8 cellular contexts compared by ENCODE assay signal in genomic region chr12:116532986-116533342, GRCh38. TPM values are rescaled to one million over a fixed set of nuclear protein-coding genes. Genes with fewer than 3 reads are reported as not detected.
A peak's percentile ranks its signal among the peaks of the same experiment; 100 is the strongest.
DNase-seq lines count a peak whose midpoint lies in the region; ATAC-seq and TF ChIP-seq lines count a peak whose summit lies in the region.

No MANE protein-coding gene starts in this region.

- H3K4me1 ChIP-seq in BLaER1 (peaks cover 26% of the 10 kb centered on the region), H9 (ENCODE audit: insufficient read depth, low read length) (peaks cover 2% of the 10 kb centered on the region; the same call in 1 of the 2 replicates)

- H4K5ac ChIP-seq in H9 (ENCODE audit: insufficient read length, low read depth, low read length) = no peak overlapping the region

- H3K9ac ChIP-seq in BLaER1 = no peak overlapping the region
- H3K9ac ChIP-seq in H9 (ENCODE audit: extremely low read depth, insufficient read length, low read length) = no peak overlapping the region

- intact Hi-C loops in left colon (cut with DNase I, micrococcal nuclease) = no loop called here

- H3K27ac ChIP-seq in BLaER1 (no peak overlapping the region), H9 (ENCODE audit: insufficient read length, low read depth, low read length) (no peak overlapping the region)

- H4K91ac ChIP-seq in H9 (ENCODE audit: insufficient read length, low read depth, low read length) = no peak overlapping the region

- H3K9me3 ChIP-seq in BLaER1 (no peaks in the 10 kb centered on the region), H9 (ENCODE audit: control insufficient read depth, low read depth, low read length) (no peaks in the 10 kb centered on the region)

- no peaks in the 10 kb centered on the region for H3K36me3 ChIP-seq in BLaER1

- peaks cover 13% of the 10 kb centered on the region for H3K23me2 ChIP-seq in H9 (ENCODE audit: insufficient read length, low read depth, low read length, poor library complexity, severe bottlenecking)

- peaks cover 25 to 41% of the 10 kb centered on the region in 2 experiments for H3K4me1 Mint-ChIP-seq in H9
- H3K4me1 Mint-ChIP-seq in WTC11 = peaks cover 46% of the 10 kb centered on the region

- H3K23ac ChIP-seq in H9 (ENCODE audit: insufficient read length, low read depth, low read length) = no peak overlapping the region

- H3K27me3 ChIP-seq in BLaER1 (no peaks in the 10 kb centered on the region), H9 (ENCODE audit: insufficient read depth, low read length) (no peaks in the 10 kb centered on the region)

- H3K4me2 ChIP-seq in BLaER1 (peak overlapping the region; percentile 89), H9 (ENCODE audit: insufficient read depth, insufficient read length, low read length) (peak overlapping the region; percentile 69)

- peak overlapping the region; percentile 68 for H3K4me3 ChIP-seq in BLaER1

- H3K56ac ChIP-seq in H9 (ENCODE audit: insufficient read length, low read depth, low read length) = no peak overlapping the region

- H2BK20ac ChIP-seq in H9 (ENCODE audit: low read depth, low read length, poor library complexity, severe bottlenecking) = no peak overlapping the region

- CTCF ChIA-PET in WTC11 (lab: Charles Lee) = interaction anchor here (0.6 to 1.4 kb wide), 7 partner anchors 8 to 550 kb away, joined by 3 to 6 read pairs (median 3); no protein-coding TSS in a partner anchor

- no peak overlapping the region for H2AK5ac ChIP-seq in H9 (ENCODE audit: insufficient read length, low read length)

- H2BK120ac ChIP-seq in H9 (ENCODE audit: low read depth, low read length, poor library complexity, severe bottlenecking) = no peak overlapping the region

- no peak overlapping the region for H3K14ac ChIP-seq in H9 (ENCODE audit: insufficient read depth, low read length)

- no peaks in the 10 kb centered on the region for H3K79me2 ChIP-seq in H9 (ENCODE audit: insufficient read depth, low read length)

- TF ChIP-seq CTCF in H9 (conservative IDR thresholded peaks at IDR 0.05) (no peak), WTC11 (IDR thresholded peaks at IDR 0.05) (no peak)

- no peak overlapping the region for H2BK15ac ChIP-seq in H9 (ENCODE audit: low read depth, low read length)

- POLR2A ChIA-PET in WTC11 (lab: Charles Lee) = interaction anchor here (1.2 to 1.3 kb wide), 3 partner anchors 8 to 151 kb away, joined by 3 to 7 read pairs (median 3); no protein-coding TSS in a partner anchor

- no CpG with 5 or more reads among the region's 11 CpGs for WGBS in H9 (ENCODE audit: extremely low coverage, insufficient read length, low lambda C conversion rate)

- no peak overlapping the region for H2BK5ac ChIP-seq in H9 (ENCODE audit: insufficient read length, low read length)

- H3K4ac ChIP-seq in H9 (ENCODE audit: low read depth, low read length) = no peak overlapping the region

- H3T11ph ChIP-seq in H9 (ENCODE audit: low read length) = no peak overlapping the region

- no peaks in the 10 kb centered on the region for H3K79me1 ChIP-seq in H9 (ENCODE audit: insufficient read depth, low read depth, low read length, poor library complexity, severe bottlenecking)

- H4K20me1 ChIP-seq in BLaER1 (no peaks in the 10 kb centered on the region), H9 (ENCODE audit: control insufficient read depth, insufficient read depth, insufficient read length) (no peaks in the 10 kb centered on the region)

- no peak overlapping the region for H2AFZ ChIP-seq in H9 (ENCODE audit: low read length)

- H3K9me3 Mint-ChIP-seq in H9 = no peaks in the 10 kb centered on the region
- H3K9me3 Mint-ChIP-seq in WTC11 = peaks cover 2% of the 10 kb centered on the region; the same call in 1 of the 2 replicates

- H3K27ac Mint-ChIP-seq in H9 = no peak overlapping the region
- H3K27ac Mint-ChIP-seq in WTC11 = no peak overlapping the region

- peak; percentile 1; the same call in 1 of the 2 replicates for ATAC-seq in WTC11
- ATAC-seq in left colon = peak; percentile 7

- H2BK12ac ChIP-seq in H9 (ENCODE audit: insufficient read length, low read depth, low read length) = no peak overlapping the region

- no peak overlapping the region for H3K18ac ChIP-seq in H9 (ENCODE audit: insufficient read length, low read depth, low read length)

- H3K27me3 Mint-ChIP-seq in H9 (ENCODE audit: low read depth) = peaks cover 14% of the 10 kb centered on the region
- H3K27me3 Mint-ChIP-seq in WTC11 (ENCODE audit: low read depth) = 0 out of 2 replicates have a peak, but pooled peaks cover 3% of the 10 kb centered on the region

- H3K4me3 Mint-ChIP-seq in H9 = peak overlapping the region; percentile 73 to 90
- H3K4me3 Mint-ChIP-seq in WTC11 = peak overlapping the region; percentile 88

- DNase-seq in H9 (no peak), WTC11 (ENCODE audit: low spot score) (no peak), left colon (no peak), GOT3 (lab: John Stamatoyannopoulos, UW) (no peak), NCI-H1930 (lab: John Stamatoyannopoulos, UW) (no peak), islet precursor cell (no peak)
- no peak for DNase-seq in stimulated activated CD4-positive, alpha-beta T cell treated with anti-CD3 and anti-CD28 coated beads, Interleukin-1b, Interleukin-23, amount 100 ng/mL, for 48 hours

- no peak overlapping the region for H4K8ac ChIP-seq in H9 (replicated peaks; ENCODE audit: insufficient read length, low read depth, low read length)

- H3K36me3 Mint-ChIP-seq in H9 (ENCODE audit: insufficient read depth in 1 of 3, low read depth in 3 of 3) (peaks cover 0 to 6% (median 0%) of the 10 kb centered on the region in 3 experiments; a peak in 2 of 7 replicates), WTC11 (no peaks in the 10 kb centered on the region)

TF ChIP-seq in WTC11, 78 proteins besides CTCF, POLR2A, EP300 and RAD21:
- TF ChIP-seq NR3C1 (CRISPR knock-in tag; conservative IDR thresholded peaks at IDR 0.05; ENCODE audit: low read depth) (no peak), FOXK1 (CRISPR knock-in tag; IDR thresholded peaks at IDR 0.05) (no peak), USF2 (CRISPR knock-in tag; IDR thresholded peaks at IDR 0.05) (0 out of 2 replicates have a peak, but pooled peaks have one; percentile 12), JUN (CRISPR knock-in tag; IDR thresholded peaks at IDR 0.05) (no peak), E2F4 (CRISPR knock-in tag; IDR thresholded peaks at IDR 0.05; ENCODE audit: borderline replicate concordance, low read depth) (no peak), MXD4 (CRISPR knock-in tag; IDR thresholded peaks at IDR 0.05; ENCODE audit: borderline replicate concordance) (no peak), RELA (CRISPR knock-in tag; IDR thresholded peaks at IDR 0.05; ENCODE audit: borderline replicate concordance) (no peak)

RNA-seq across cellular contexts. Expression of gene MAP1LC3B2, which starts 26.2 kb away (rescaled TPM):
- total RNA-seq in H9 (2021) = 1.5 and 2.0 TPM in 2 replicates
- total RNA-seq in WTC11 (2021) = 2.2 to 3.0 TPM (median 2.5 TPM) in 3 replicates
- total RNA-seq in left colon = 1 to 10 TPM; 1.9 to 2.6 TPM
